20 cellular contexts compared by ENCODE assay signal in genomic region chr10:98235876-98236275, GRCh38. TPM values are rescaled to one million over a fixed set of nuclear protein-coding genes. Genes with fewer than 3 reads are reported as not detected.
A peak's percentile ranks its signal among the peaks of the same experiment; 100 is the strongest.
DNase-seq lines count a peak whose midpoint lies in the region; ATAC-seq, FAIRE-seq and TF ChIP-seq lines count a peak whose summit lies in the region.
"Had no signal": no experiment of that assay in that cellular context is flagged by ENCODE, and none has a peak within 500 bp of the region (broad histone marks: within the 10 kb centered on the region; RNA-seq: fewer than 3 reads in every experiment).

No MANE protein-coding gene starts in this region.

- FAIRE-seq in K562 (lab: Jason Lieb, UNC) = peak; percentile 74
- FAIRE-seq: GM19239, HTR-8/SVneo had no signal

- 24% methylated on average over 4 of the region's 6 CpGs for WGBS in K562 (ENCODE audit: insufficient coverage, low coverage, missing lambda C conversion rate)

- no peak overlapping the region; a peak in 1 of 4 replicates for H3K9ac ChIP-seq in K562 (ENCODE audit: insufficient read depth in 1 of 2, low read depth in 2 of 2, low read length in 2 of 2)

- CTCF ChIA-PET in K562 (lab: Yijun Ruan, JAX; ENCODE audit: low intra/inter-chr PET ratio) = no interaction called here

- peak overlapping the region; percentile 68 for H3K27ac ChIP-seq in K562 (ENCODE audit: extremely low read depth, low read depth, low read length)
- H3K27ac ChIP-seq: HL-60 had no signal

- TF ChIP-seq CTCF in HFFc6 (IDR thresholded peaks at IDR 0.05) (no peak), K562 (IDR thresholded peaks at IDR 0.05 in 2 of 3, conservative IDR thresholded peaks at IDR 0.05 in 1 of 3; ENCODE audit: insufficient read depth in 2 of 3, low read depth in 1 of 3, low read length in 3 of 3) (no peak), fibroblast of the aortic adventitia (IDR thresholded peaks at IDR 0.05; ENCODE audit: insufficient read depth, low read length) (no peak)

- peak overlapping the region; percentile 14; the same call in 1 of the 2 replicates for H3K4me2 ChIP-seq in K562 (ENCODE audit: insufficient read depth, low read length)

- H3K4me3 Mint-ChIP-seq in HFFc6 = no peak overlapping the region
- H3K4me3 Mint-ChIP-seq in activated naive CD8-positive, alpha-beta T cell treated with anti-CD3 and anti-CD28 coated beads, Interleukin-2, amount 50 U/mL, for 24 hours = no peak overlapping the region
- H3K4me3 Mint-ChIP-seq: CD4-positive, alpha-beta T cell; IgD-negative memory B cell had no signal

- H3K9me3 Mint-ChIP-seq in HFFc6 = no peaks in the 10 kb centered on the region
- no peaks in the 10 kb centered on the region for H3K9me3 Mint-ChIP-seq in activated naive CD8-positive, alpha-beta T cell treated with anti-CD3 and anti-CD28 coated beads, Interleukin-2, amount 50 U/mL, for 24 hours
- H3K9me3 Mint-ChIP-seq: CD4-positive, alpha-beta T cell; IgD-negative memory B cell had no signal

- peaks cover 0 to 36% of the 10 kb centered on the region in 2 experiments; a peak in 3 of 5 replicates for H3K4me1 ChIP-seq in K562 (replicated peaks in 1 of 2; ENCODE audit: control insufficient read depth in 2 of 2, insufficient read depth in 2 of 2, low read length in 2 of 2)
- H3K4me1 ChIP-seq: BE2C had no signal

- no peaks in the 10 kb centered on the region for H3K27me3 ChIP-seq in K562 (ENCODE audit: control insufficient read depth in 2 of 2, insufficient read depth in 2 of 2, low read length in 2 of 2)
- H3K27me3 ChIP-seq: BE2C had no signal

- H3K27ac Mint-ChIP-seq in HFFc6 = 0 out of 2 replicates have a peak overlapping the region, but pooled peaks have one; percentile 4
- no peak overlapping the region for H3K27ac Mint-ChIP-seq in activated naive CD8-positive, alpha-beta T cell treated with anti-CD3 and anti-CD28 coated beads, Interleukin-2, amount 50 U/mL, for 24 hours
- H3K27ac Mint-ChIP-seq: CD4-positive, alpha-beta T cell; IgD-negative memory B cell had no signal

- H2AFZ ChIP-seq in K562 (ENCODE audit: low read depth, low read length) = no peak overlapping the region

- in situ Hi-C loops in K562 (cut with MboI) = no loop called here

- intact Hi-C loops in K562 (cut with micrococcal nuclease) = loop anchor here (5.0 kb wide), 1 partner anchor 64 kb away; no protein-coding TSS in a partner anchor

- H3K79me2 ChIP-seq in K562 (ENCODE audit: control insufficient read depth, insufficient read depth, low read length) = peaks cover 5% of the 10 kb centered on the region; the same call in 2 of the 3 replicates

- no peak for TF ChIP-seq RAD21 in K562 (CRISPR knock-in tag; conservative IDR thresholded peaks at IDR 0.05 in 1 of 2, IDR thresholded peaks at IDR 0.05 in 1 of 2)

- peak; percentile 68 for ATAC-seq in K562
- ATAC-seq in activated naive CD8-positive, alpha-beta T cell treated with anti-CD3 and anti-CD28 coated beads, Interleukin-2, amount 50 U/mL, for 24 hours = no peak
- ATAC-seq: HCT116, PC-3 had no signal

- H3K4me1 Mint-ChIP-seq in HFFc6 (ENCODE audit: low read depth) = 0 out of 2 replicates have a peak, but pooled peaks cover 8% of the 10 kb centered on the region
- H3K4me1 Mint-ChIP-seq in activated naive CD8-positive, alpha-beta T cell treated with anti-CD3 and anti-CD28 coated beads, Interleukin-2, amount 50 U/mL, for 24 hours = no peaks in the 10 kb centered on the region
- H3K4me1 Mint-ChIP-seq: IgD-negative memory B cell had no signal

- TF ChIP-seq EP300 in K562 (IDR thresholded peaks at IDR 0.05; ENCODE audit: low read length) = no peak

- TF ChIP-seq POLR2A in K562 (conservative IDR thresholded peaks at IDR 0.05) = no peak

- H3K9me3 ChIP-seq in K562 (replicated peaks; ENCODE audit: control insufficient read depth, insufficient read depth, low read depth, low read length) = no peaks in the 10 kb centered on the region
- H3K9me3 ChIP-seq: BE2C had no signal

- H3K36me3 ChIP-seq in K562 (ENCODE audit: control insufficient read depth, insufficient read depth, low read length) = peaks cover 38% of the 10 kb centered on the region
- H3K36me3 ChIP-seq: BE2C had no signal

- no peak for DNase-seq in HFFc6
- DNase-seq in K562 (ENCODE audit: extremely low read depth in 1 of 4, low spot score in 3 of 4) = peak in 1 of 4 experiments; percentile 27
- DNase-seq in fibroblast of the aortic adventitia (ENCODE audit: low read depth) = peak; percentile 68
- peak; percentile 57 for DNase-seq in renal cortical epithelial cell (ENCODE audit: low read depth)
- DNase-seq in NCI-H446 (lab: John Stamatoyannopoulos, UW) = no peak
- no peak for DNase-seq in activated naive CD8-positive, alpha-beta T cell treated with anti-CD3 and anti-CD28 coated beads, Interleukin-2, amount 50 U/mL, for 24 hours
- DNase-seq in NCI-H1417 treated with DMSO at 0.1 percent for 48 hours (lab: John Stamatoyannopoulos, UW) = no peak
- DNase-seq: BE2C; CD4-positive, alpha-beta T cell; DMS53; NCI-H1930; NCI-H2171 treated with DMSO at 0.1 percent for 48 hours; NCI-H748 treated with DMSO at 0.1 percent for 48 hours; PC-3 had no signal

- peaks cover 2% of the 10 kb centered on the region for H3K9me1 ChIP-seq in K562 (ENCODE audit: control insufficient read depth, insufficient read depth, low read length)

- no peaks in the 10 kb centered on the region for H3K27me3 Mint-ChIP-seq in HFFc6 (ENCODE audit: insufficient read depth)
- no peaks in the 10 kb centered on the region for H3K27me3 Mint-ChIP-seq in activated naive CD8-positive, alpha-beta T cell treated with anti-CD3 and anti-CD28 coated beads, Interleukin-2, amount 50 U/mL, for 24 hours
- H3K27me3 Mint-ChIP-seq: CD4-positive, alpha-beta T cell; IgD-negative memory B cell had no signal

- H4K20me1 ChIP-seq in K562 (replicated peaks; ENCODE audit: control insufficient read depth, insufficient read depth, low read length) = no peaks in the 10 kb centered on the region; the same call in 1 of the 2 replicates

- no TSS peak for BruUV-seq in K562 (replicated peaks; lab: Mats Ljungman, UMichigan)

- H3K36me3 Mint-ChIP-seq in HFFc6 (ENCODE audit: low read depth) = no peaks in the 10 kb centered on the region
- H3K36me3 Mint-ChIP-seq in activated naive CD8-positive, alpha-beta T cell treated with anti-CD3 and anti-CD28 coated beads, Interleukin-2, amount 50 U/mL, for 24 hours (ENCODE audit: low read depth) = peaks cover 32% of the 10 kb centered on the region

- H3K4me3 ChIP-seq in K562 = no peak overlapping the region
- H3K4me3 ChIP-seq in fibroblast of the aortic adventitia (ENCODE audit: low read depth, low read length) = no peak overlapping the region

- POLR2A ChIA-PET in K562 (lab: Yijun Ruan, JAX) = interaction anchor here (0.6 to 1.4 kb wide), 3 partner anchors 17 to 223 kb away, joined by 3 read pairs; no protein-coding TSS in a partner anchor

TF ChIP-seq in K562, 482 proteins besides CTCF, POLR2A, EP300 and RAD21 (continues in another document):
- TF ChIP-seq PRPF4 (IDR thresholded peaks at IDR 0.05; ENCODE audit: insufficient read depth, low read depth, low read length, poor library complexity, severe bottlenecking) (no peak), FOXM1 (IDR thresholded peaks at IDR 0.05; ENCODE audit: low read depth) (no peak), FOXM1 (CRISPR knock-in tag; IDR thresholded peaks at IDR 0.05; ENCODE audit: low read depth) (no peak)

RNA-seq across cellular contexts. Expression of gene LOXL4, which starts 32.1 kb away (rescaled TPM):
- 10 to 100 TPM; 24.9 to 57.4 (median 27.6) TPM for total RNA-seq in HFFc6 (2021; fragmentation: NEBNext Ultra II Directional; extraction: Animal tissue kit (Norgen Biotek cat#: 25700))
- 0.35 and 1.1 TPM in 2 replicates for total RNA-seq in K562 (2011; cell fraction: chromatin; rRNA removed; ENCODE audit: low replicate concordance)
- 0.92 and 1.2 TPM in 2 replicates for total RNA-seq in K562 (2011; cell fraction: nucleolus; rRNA removed)
- total RNA-seq in K562 (2011; cell fraction: nucleoplasm; rRNA removed) = 0.53 and 0.95 TPM in 2 replicates
- total RNA-seq in K562 (2014; rRNA removed) = 0.04 and 0.09 TPM in 2 replicates
- total RNA-seq in K562 (2014; rRNA removed; fragmentation: Illumina TruSeq; extraction: Trizol) = 0.06 TPM in 1 of 2 replicates, not detected in the other
- not detected in 2 replicates for total RNA-seq in K562 (2015; rRNA removed; fragmentation: Illumina TruSeq; extraction: Trizol)
- total RNA-seq in K562 (2021) = 0.04 and 0.13 TPM in 2 replicates
- 0.35 and 0.39 TPM in 2 replicates for polyA plus RNA-seq in K562 (2011; rRNA removed)
- polyA plus RNA-seq in K562 (2011; cell fraction: cytosol; rRNA removed) = 0.47 and 0.58 TPM in 2 replicates
- 0.76 and 1.2 TPM in 2 replicates for polyA plus RNA-seq in K562 (2011; cell fraction: nucleus; rRNA removed)
- 0.16 and 0.83 TPM in 2 replicates for polyA plus RNA-seq in K562 (2012)
- 0.03 and 0.04 TPM in 2 replicates for polyA plus RNA-seq in K562 (2014; fragmentation: Illumina TruSeq; extraction: Trizol)
- polyA plus RNA-seq in K562 (2014; fragmentation: Nextera tagmentation; extraction: Ambion mirVana) = under 1 TPM in 1 of 2 experiments, not detected in 1; 0.04 TPM
- polyA plus RNA-seq in K562 (2014; rRNA removed) = 0.05 and 0.07 TPM in 2 replicates
- polyA minus RNA-seq in K562 (2011; rRNA and poly(A)+ RNA removed) = 0.21 and 0.24 TPM in 2 replicates
- polyA minus RNA-seq in K562 (2011; cell fraction: cytosol; rRNA and poly(A)+ RNA removed) = 0.48 TPM in 1 of 2 replicates, not detected in the other
- polyA minus RNA-seq in K562 (2011; cell fraction: nucleus; rRNA and poly(A)+ RNA removed) = 0.22 and 0.27 TPM in 2 replicates
- 14.3 and 62.5 TPM in 2 replicates for total RNA-seq in fibroblast of the aortic adventitia (ENCODE audit: low replicate concordance)
- total RNA-seq in renal cortical epithelial cell = 20.1 and 24.3 TPM in 2 replicates
- total RNA-seq: CD4-positive, alpha-beta T cell; SK-MEL-5 had no signal

Comparison
In these comparisons a context has a peak if more than half of its experiments do, and no peak if none do; other contexts are left out.
1. DNase-seq: peak in fibroblast of the aortic adventitia (single experiment) and renal cortical epithelial cell (single experiment); none in HFFc6 (single experiment), NCI-H446 (0 of 2), activated naive CD8-positive, alpha-beta T cell treated with anti-CD3 and anti-CD28 coated beads, Interleukin-2, amount 50 U/mL, for 24 hours (single experiment) and NCI-H1417 treated with DMSO at 0.1 percent for 48 hours (single experiment).